28 cellular contexts compared by ENCODE assay signal in genomic region chr1:81590171-81590570, GRCh38.
"Had no signal": no experiment of that assay in that cellular context is flagged by ENCODE, and none has a peak within 500 bp of the region (broad histone marks: within the 10 kb centered on the region; RNA-seq: fewer than 3 reads in every experiment).

No MANE protein-coding gene starts in this region.

- H3K36me3 Mint-ChIP-seq: activated naive CD8-positive, alpha-beta T cell; stimulated activated effector memory CD8-positive, alpha-beta T cell treated with anti-CD3 and anti-CD28 coated beads, Interleukin-12 subunit alpha, Interleukin-12 subunit beta, amount 100 ng/mL, for 72 hours had no signal

- H3K36me3 ChIP-seq: ascending aorta, colonic mucosa, gastroesophageal sphincter, neutrophil, right lobe of liver, vagina had no signal

- H3K4me3 ChIP-seq: ascending aorta, colonic mucosa, dorsolateral prefrontal cortex, gastroesophageal sphincter, hepatocyte, right lobe of liver, vagina had no signal

- H3K4me3 Mint-ChIP-seq: activated naive CD8-positive, alpha-beta T cell; effector memory CD8-positive, alpha-beta T cell; nephron progenitor cell; stimulated activated effector memory CD8-positive, alpha-beta T cell treated with anti-CD3 and anti-CD28 coated beads, Interleukin-12 subunit alpha, Interleukin-12 subunit beta, amount 100 ng/mL, for 72 hours; stimulated activated naive CD8-positive, alpha-beta T cell treated with anti-CD3 and anti-CD28 coated beads, Interleukin-15, amount 100 ng/mL, for 72 hours; T-helper 1 cell treated with Interleukin-12 subunit alpha and Interleukin-12 subunit beta and Interleukin-4 antibody, amounts not matched to agents 30 μg/mL and 1 μg/mL, for 36 hours; type B pancreatic cell had no signal

- H3K27ac Mint-ChIP-seq: activated naive CD8-positive, alpha-beta T cell; effector memory CD8-positive, alpha-beta T cell; nephron progenitor cell; stimulated activated effector memory CD8-positive, alpha-beta T cell treated with anti-CD3 and anti-CD28 coated beads, Interleukin-12 subunit alpha, Interleukin-12 subunit beta, amount 100 ng/mL, for 72 hours; stimulated activated naive CD8-positive, alpha-beta T cell treated with anti-CD3 and anti-CD28 coated beads, Interleukin-15, amount 100 ng/mL, for 72 hours; T-helper 1 cell treated with Interleukin-12 subunit alpha and Interleukin-12 subunit beta and Interleukin-4 antibody, amounts not matched to agents 30 μg/mL and 1 μg/mL, for 36 hours; type B pancreatic cell had no signal

- DNase-seq: activated CD4-positive, alpha-beta T cell treated with anti-CD3 and anti-CD28 coated beads for 4 hours; activated CD4-positive, alpha-beta T cell treated with anti-CD3 and anti-CD28 coated beads, Interleukin-2, amount 50 U/mL, for 4 hours; activated effector memory CD4-positive, alpha-beta T cell treated with Interleukin-2 at 50 U/mL for 16 hours; activated naive CD4-positive, alpha-beta T cell treated with Interleukin-2 at 50 U/mL for 16 hours; activated T-cell treated with anti-CD3 and anti-CD28 coated beads for 4 hours; colonic mucosa; dorsolateral prefrontal cortex; effector memory CD8-positive, alpha-beta T cell; left cardiac atrium; mammary epithelial cell; nephron progenitor cell; right lobe of liver; small intestine; stimulated activated CD4-positive, alpha-beta T cell treated with anti-CD3 and anti-CD28 coated beads, Interleukin-4, amount 100 ng/mL, for 24 hours; stimulated activated naive CD8-positive, alpha-beta T cell treated with anti-CD3 and anti-CD28 coated beads, Interleukin-15, amount 100 ng/mL, for 72 hours; substantia nigra; SW 1271; T-helper 9 cell had no signal

- H3K4me1 Mint-ChIP-seq: stimulated activated effector memory CD8-positive, alpha-beta T cell treated with anti-CD3 and anti-CD28 coated beads, Interleukin-12 subunit alpha, Interleukin-12 subunit beta, amount 100 ng/mL, for 72 hours; stimulated activated naive CD8-positive, alpha-beta T cell treated with anti-CD3 and anti-CD28 coated beads, Interleukin-15, amount 100 ng/mL, for 72 hours had no signal

- H3K27ac ChIP-seq: ascending aorta, colonic mucosa, dorsolateral prefrontal cortex, gastroesophageal sphincter, hepatocyte, neutrophil, right lobe of liver, vagina, VCaP had no signal

- H3K9me3 ChIP-seq: ascending aorta, colonic mucosa, gastroesophageal sphincter, neutrophil, right lobe of liver, vagina had no signal

- ATAC-seq: effector memory CD8-positive, alpha-beta T cell; gastroesophageal sphincter; left cardiac atrium; right lobe of liver; stimulated activated effector memory CD8-positive, alpha-beta T cell treated with anti-CD3 and anti-CD28 coated beads, Interleukin-12 subunit alpha, Interleukin-12 subunit beta, amount 100 ng/mL, for 72 hours; stimulated activated naive CD8-positive, alpha-beta T cell treated with anti-CD3 and anti-CD28 coated beads, Interleukin-15, amount 100 ng/mL, for 72 hours had no signal

- H3K4me1 ChIP-seq: ascending aorta, colonic mucosa, vagina had no signal

- H3K27me3 ChIP-seq: ascending aorta, colonic mucosa, dorsolateral prefrontal cortex, gastroesophageal sphincter, hepatocyte, neutrophil, right lobe of liver, vagina had no signal

- H3K9me3 Mint-ChIP-seq: nephron progenitor cell; T-helper 1 cell treated with Interleukin-12 subunit alpha and Interleukin-12 subunit beta and Interleukin-4 antibody, amounts not matched to agents 30 μg/mL and 1 μg/mL, for 36 hours had no signal

- H3K27me3 Mint-ChIP-seq: effector memory CD8-positive, alpha-beta T cell; type B pancreatic cell had no signal
